ENCODE assay signal across 8 cellular contexts in genomic region chr1:16386454-16387113, GRCh38. TPM values are rescaled to one million over a fixed set of nuclear protein-coding genes. Genes with fewer than 3 reads are reported as not detected.
DNase-seq lines count a peak whose midpoint lies in the region; ATAC-seq and TF ChIP-seq lines count a peak whose summit lies in the region.

No MANE protein-coding gene starts in this region.

- peaks cover 19 to 74% (median 66%) of the 10 kb centered on the region in 9 donors for H3K4me1 ChIP-seq in heart right ventricle

- H3K9me3 ChIP-seq in heart right ventricle, result no peaks in the 10 kb centered on the region

- H3K4me3 Mint-ChIP-seq in activated CD8-positive, alpha-beta memory T cell treated with anti-CD3 and anti-CD28 coated beads, Interleukin-2, amount 10 ng/mL, durations not matched to agents 7 days and 5 days, result peak overlapping the region; percentile 69
- H3K4me3 Mint-ChIP-seq in stimulated activated memory B cell treated with anti-CD40 and anti-IgM and Interleukin-4, amounts not matched to agents 10 μg/mL and 1 μg/mL and 100 μg/mL, for 72 hours, result peak overlapping the region; percentile 42

- CTCF ChIA-PET in activated CD8-positive, alpha-beta memory T cell treated with anti-CD3 and anti-CD28 coated beads, Interleukin-2, amount 10 ng/mL, durations not matched to agents 7 days and 5 days (lab: Charles Lee), result interaction anchor here (0.9 to 2.9 kb wide), 3 partner anchors 14 to 53 kb away, joined by 3 to 16 read pairs (median 5); partner anchors contain the start of genes FBXO42 and NECAP2

- H3K27ac Mint-ChIP-seq in activated CD8-positive, alpha-beta memory T cell treated with anti-CD3 and anti-CD28 coated beads, Interleukin-2, amount 10 ng/mL, durations not matched to agents 7 days and 5 days, result peak overlapping the region; percentile 54
- H3K27ac Mint-ChIP-seq in activated naive CD4-positive, alpha-beta T cell treated with anti-CD3 and anti-CD28 coated beads, Interleukin-2, amount 50 U/mL, for 72 hours, result peak overlapping the region; percentile 5 to 61
- H3K27ac Mint-ChIP-seq in stimulated activated memory B cell treated with anti-CD40 and anti-IgM and Interleukin-4, amounts not matched to agents 10 μg/mL and 1 μg/mL and 100 μg/mL, for 72 hours, result peak overlapping the region; percentile 91

- peaks cover 19% of the 10 kb centered on the region for H3K36me3 Mint-ChIP-seq in activated CD8-positive, alpha-beta memory T cell treated with anti-CD3 and anti-CD28 coated beads, Interleukin-2, amount 10 ng/mL, durations not matched to agents 7 days and 5 days
- peaks cover 0 to 23% of the 10 kb centered on the region in 2 donors for H3K36me3 Mint-ChIP-seq in activated naive CD4-positive, alpha-beta T cell treated with anti-CD3 and anti-CD28 coated beads, Interleukin-2, amount 50 U/mL, for 72 hours
- H3K36me3 Mint-ChIP-seq in stimulated activated memory B cell treated with anti-CD40 and anti-IgM and Interleukin-4, amounts not matched to agents 10 μg/mL and 1 μg/mL and 100 μg/mL, for 72 hours, result peaks cover 43% of the 10 kb centered on the region

- H3K9me3 Mint-ChIP-seq in activated CD8-positive, alpha-beta memory T cell treated with anti-CD3 and anti-CD28 coated beads, Interleukin-2, amount 10 ng/mL, durations not matched to agents 7 days and 5 days (ENCODE audit: low read depth), result no peaks in the 10 kb centered on the region
- no peaks in the 10 kb centered on the region for H3K9me3 Mint-ChIP-seq in activated naive CD4-positive, alpha-beta T cell treated with anti-CD3 and anti-CD28 coated beads, Interleukin-2, amount 50 U/mL, for 72 hours
- no peaks in the 10 kb centered on the region for H3K9me3 Mint-ChIP-seq in stimulated activated memory B cell treated with anti-CD40 and anti-IgM and Interleukin-4, amounts not matched to agents 10 μg/mL and 1 μg/mL and 100 μg/mL, for 72 hours

- no peak overlapping the region for H3K4me3 ChIP-seq in heart right ventricle

- no peak for TF ChIP-seq CTCF in heart right ventricle (IDR thresholded peaks at IDR 0.05)

- no peaks in the 10 kb centered on the region for H3K27me3 Mint-ChIP-seq in activated CD8-positive, alpha-beta memory T cell treated with anti-CD3 and anti-CD28 coated beads, Interleukin-2, amount 10 ng/mL, durations not matched to agents 7 days and 5 days
- H3K27me3 Mint-ChIP-seq in stimulated activated memory B cell treated with anti-CD40 and anti-IgM and Interleukin-4, amounts not matched to agents 10 μg/mL and 1 μg/mL and 100 μg/mL, for 72 hours, result no peaks in the 10 kb centered on the region

- WGBS in heart right ventricle, 2 donors, result 62 to 65% methylated on average over 5 of the region's 5 CpGs

- peak overlapping the region in 9 of 10 donors; percentile 10 to 78 (median 59) for H3K27ac ChIP-seq in heart right ventricle

- no peak for DNase-seq in activated CD8-positive, alpha-beta memory T cell treated with anti-CD3 and anti-CD28 coated beads, Interleukin-2, amount 10 ng/mL, durations not matched to agents 7 days and 5 days
- DNase-seq in activated CD8-positive, alpha-beta memory T cell treated with anti-CD3 and anti-CD28 coated beads for 24 hours, result no peak
- no peak for DNase-seq in activated naive CD4-positive, alpha-beta T cell treated with anti-CD3 and anti-CD28 coated beads, Interleukin-2, amount 50 U/mL, for 72 hours (ENCODE audit: low spot score in 2 of 2)
- DNase-seq in heart right ventricle (no peak), NCI-H1105 (lab: John Stamatoyannopoulos, UW) (no peak), mesenteric fat pad (ENCODE audit: low spot score) (no peak)
- no peak for DNase-seq in activated CD4-positive, alpha-beta T cell treated with anti-CD3 and anti-CD28 coated beads for 1 hour

- no peaks in the 10 kb centered on the region for H3K27me3 ChIP-seq in heart right ventricle

- no peaks in the 10 kb centered on the region for H3K36me3 ChIP-seq in heart right ventricle

- peak; percentile 45 for ATAC-seq in activated CD8-positive, alpha-beta memory T cell treated with anti-CD3 and anti-CD28 coated beads, Interleukin-2, amount 10 ng/mL, durations not matched to agents 7 days and 5 days
- peak; percentile 49 to 50 for ATAC-seq in activated naive CD4-positive, alpha-beta T cell treated with anti-CD3 and anti-CD28 coated beads, Interleukin-2, amount 50 U/mL, for 72 hours
- ATAC-seq in heart right ventricle, result peak; percentile 41 to 70 (median 58)
- ATAC-seq in stimulated activated memory B cell treated with anti-CD40 and anti-IgM and Interleukin-4, amounts not matched to agents 10 μg/mL and 1 μg/mL and 100 μg/mL, for 72 hours, result peak; percentile 46

- intact Hi-C loops in heart right ventricle (cut with DNase I), result loop anchor here in 1 of 10 donors (10.0 kb wide), 1 partner anchor 48 kb away; the partner anchor contains the start of gene SPATA21

- H3K4me1 Mint-ChIP-seq in activated CD8-positive, alpha-beta memory T cell treated with anti-CD3 and anti-CD28 coated beads, Interleukin-2, amount 10 ng/mL, durations not matched to agents 7 days and 5 days, result peaks cover 60% of the 10 kb centered on the region
- peaks cover 75% of the 10 kb centered on the region for H3K4me1 Mint-ChIP-seq in stimulated activated memory B cell treated with anti-CD40 and anti-IgM and Interleukin-4, amounts not matched to agents 10 μg/mL and 1 μg/mL and 100 μg/mL, for 72 hours

RNA-seq across cellular contexts. Expression of gene SZRD1, which starts 19.5 kb away (rescaled TPM):
- 100 to 1,000 TPM; 161 to 189 TPM for total RNA-seq in activated CD8-positive, alpha-beta memory T cell treated with anti-CD3 and anti-CD28 coated beads, Interleukin-2, amount 10 ng/mL, durations not matched to agents 7 days and 5 days
- total RNA-seq in activated naive CD4-positive, alpha-beta T cell treated with anti-CD3 and anti-CD28 coated beads, Interleukin-2, amount 50 U/mL, for 72 hours, result 100 to 1,000 TPM; 151 to 170 TPM
- total RNA-seq in heart right ventricle (100 to 1,000 TPM in 6 of 10 donors, 10 to 100 TPM in 4; 87.1 to 131 (median 102) TPM), mesenteric fat pad (133 TPM)
- 100 to 1,000 TPM in 1 of 2 donors, 10 to 100 TPM in 1; 37.8 to 111 TPM for polyA plus RNA-seq in heart right ventricle

RNA-seq across cellular contexts. Expression of gene FBXO42, which starts 34.3 kb away (rescaled TPM):
- total RNA-seq in activated CD8-positive, alpha-beta memory T cell treated with anti-CD3 and anti-CD28 coated beads, Interleukin-2, amount 10 ng/mL, durations not matched to agents 7 days and 5 days, result 10 to 100 TPM; 17.6 to 19.7 TPM
- total RNA-seq in activated naive CD4-positive, alpha-beta T cell treated with anti-CD3 and anti-CD28 coated beads, Interleukin-2, amount 50 U/mL, for 72 hours, result 10 to 100 TPM; 12.6 to 23.4 TPM
- 10 to 100 TPM; 17.3 to 26.6 (median 21.4) TPM for total RNA-seq in heart right ventricle
- polyA plus RNA-seq in heart right ventricle, result 10 to 100 TPM; 12.4 to 14.8 TPM
- total RNA-seq in mesenteric fat pad, result 16.1 TPM

RNA-seq across cellular contexts. Expression of gene SPATA21, which starts 50.6 kb away (rescaled TPM):
- not detected for total RNA-seq in activated CD8-positive, alpha-beta memory T cell treated with anti-CD3 and anti-CD28 coated beads, Interleukin-2, amount 10 ng/mL, durations not matched to agents 7 days and 5 days
- not detected for total RNA-seq in activated naive CD4-positive, alpha-beta T cell treated with anti-CD3 and anti-CD28 coated beads, Interleukin-2, amount 50 U/mL, for 72 hours
- total RNA-seq in heart right ventricle (not detected), mesenteric fat pad (not detected)
- under 1 TPM; 0.15 to 0.20 TPM for polyA plus RNA-seq in heart right ventricle

RNA-seq across cellular contexts. Expression of gene NECAP2, which starts 53.9 kb away (rescaled TPM):
- 10 to 100 TPM; 71.0 to 88.3 TPM for total RNA-seq in activated CD8-positive, alpha-beta memory T cell treated with anti-CD3 and anti-CD28 coated beads, Interleukin-2, amount 10 ng/mL, durations not matched to agents 7 days and 5 days
- total RNA-seq in activated naive CD4-positive, alpha-beta T cell treated with anti-CD3 and anti-CD28 coated beads, Interleukin-2, amount 50 U/mL, for 72 hours, result 10 to 100 TPM; 58.8 to 69.5 TPM
- 10 to 100 TPM in 8 of 10 donors, 1 to 10 TPM in 2; 7.9 to 34.0 (median 11.7) TPM for total RNA-seq in heart right ventricle
- polyA plus RNA-seq in heart right ventricle, result 10 to 100 TPM; 17.4 to 18.7 TPM
- total RNA-seq in mesenteric fat pad, result 49.7 TPM

Comparison
In these comparisons a context has a peak if more than half of its experiments do, and no peak if none do; other contexts are left out.
1. H3K27ac Mint-ChIP-seq: peak in every context shown above with its lines; median percentile 91 in stimulated activated memory B cell treated with anti-CD40 and anti-IgM and Interleukin-4, amounts not matched to agents 10 μg/mL and 1 μg/mL and 100 μg/mL, for 72 hours; 54 in activated CD8-positive, alpha-beta memory T cell treated with anti-CD3 and anti-CD28 coated beads, Interleukin-2, amount 10 ng/mL, durations not matched to agents 7 days and 5 days; 33 in activated naive CD4-positive, alpha-beta T cell treated with anti-CD3 and anti-CD28 coated beads, Interleukin-2, amount 50 U/mL, for 72 hours.